Comparison of ENCODE assay signal across 15 cellular contexts in the genomic region with DNA sequence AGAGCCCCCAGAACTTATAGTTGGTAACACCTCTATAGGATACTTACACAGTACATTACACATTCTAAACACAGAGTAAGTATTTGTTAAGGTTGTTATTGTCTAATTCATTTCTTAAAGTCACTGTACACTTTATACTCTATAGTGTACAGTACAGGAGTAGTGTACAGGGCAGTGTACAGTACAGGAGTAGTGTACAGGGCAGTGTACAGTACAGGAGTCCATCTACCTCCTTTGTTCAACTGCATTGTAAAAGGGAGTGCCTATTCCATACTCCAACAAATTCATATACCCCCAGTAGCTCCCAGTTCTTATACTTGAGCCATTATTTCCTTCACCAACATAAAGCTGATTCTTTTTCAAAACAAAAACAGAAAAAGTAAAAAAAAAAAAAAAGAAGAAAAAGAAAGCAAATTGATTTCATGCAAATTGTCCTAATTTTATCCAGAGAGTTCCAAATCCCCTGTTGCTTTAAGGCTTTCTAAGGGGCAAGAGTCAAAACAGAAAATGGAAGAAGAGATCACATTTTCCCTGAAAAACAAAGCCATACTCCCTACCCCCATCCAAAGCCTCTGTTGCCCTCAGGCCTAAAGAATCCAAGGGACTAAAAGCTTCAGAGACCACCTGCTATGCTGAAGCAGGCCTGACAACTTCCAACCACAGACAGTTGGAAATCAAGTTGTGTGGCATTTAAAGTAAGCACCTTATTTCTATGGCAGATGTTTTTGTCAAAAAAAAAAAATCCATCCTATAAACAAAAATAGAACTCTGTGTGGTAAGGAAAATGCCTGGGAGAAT.
"Had no signal": no experiment of that assay in that cellular context is flagged by ENCODE, and none has a peak within 500 bp of the region (broad histone marks: within the 10 kb centered on the region; RNA-seq: fewer than 3 reads in every experiment).

No MANE protein-coding gene starts in this region.

- H3K27me3 ChIP-seq: hepatocyte, ovary, suprapubic skin, upper lobe of right lung had no signal

- H3K27ac ChIP-seq: hepatocyte, ovary, suprapubic skin, upper lobe of right lung had no signal

- H3K4me3 ChIP-seq: hepatocyte, ovary, suprapubic skin, upper lobe of right lung had no signal

- H3K36me3 ChIP-seq: ovary, suprapubic skin, upper lobe of right lung had no signal

- H3K4me1 ChIP-seq: suprapubic skin, upper lobe of right lung had no signal

- DNase-seq: activated CD4-positive, alpha-beta memory T cell treated with anti-CD3 and anti-CD28 coated beads for 36 hours; activated effector memory CD4-positive, alpha-beta T cell treated with anti-CD3 and anti-CD28 coated beads, Interleukin-2, amount 50 U/mL, for 16 hours; activated T-cell treated with anti-CD3 and anti-CD28 coated beads, Interleukin-2, amount 50 U/mL, for 4 hours; amniotic stem cell; cerebellar nuclear complex; dermis blood vessel endothelial cell; kidney; ovary; stimulated activated CD4-positive, alpha-beta T cell treated with anti-CD3 and anti-CD28 coated beads, Interleukin-2, amount 100 ng/mL, for 48 hours; stimulated activated naive CD8-positive, alpha-beta T cell treated with anti-CD3 and anti-CD28 coated beads, Interleukin-15, Interleukin-2, amounts not matched to agents 100 U/mL and 50 U/mL, for 24 hours; T1000; upper lobe of right lung had no signal

- H2AFZ ChIP-seq: hepatocyte had no signal

- ATAC-seq: activated naive CD4-positive, alpha-beta T cell treated with anti-CD3 and anti-CD28 coated beads, Interleukin-2, amount 50 U/mL, for 72 hours; activated T-cell treated with anti-CD3 and anti-CD28 coated beads, Interleukin-2, amount 50 U/mL, for 4 hours; stimulated activated naive CD8-positive, alpha-beta T cell treated with anti-CD3 and anti-CD28 coated beads, Interleukin-15, Interleukin-2, amounts not matched to agents 100 U/mL and 50 U/mL, for 24 hours; upper lobe of right lung had no signal

- H3K4me2 ChIP-seq: hepatocyte had no signal

- H3K9me3 ChIP-seq: ovary, suprapubic skin had no signal
